In genomic region chr6:42030585-42031506, GRCh38 we compare ENCODE assay signal across 1 cellular context.
TF ChIP-seq lines count a peak whose summit lies in the region.

No MANE protein-coding gene starts in this region.

TF ChIP-seq in K562, 482 proteins besides CTCF, POLR2A, EP300 and RAD21 (continued from another document and continues in another):
- TF ChIP-seq ZNF318 (IDR thresholded peaks at IDR 0.05; ENCODE audit: borderline replicate concordance in 1 of 2, low read depth in 1 of 2) (peak in 1 of 2 experiments; percentile 67; a peak in 1 of 4 replicates), ZBTB43 (CRISPR knock-in tag; IDR thresholded peaks at IDR 0.05) (no peak), USF2 (CRISPR knock-in tag; IDR thresholded peaks at IDR 0.05) (no peak), TCF15 (CRISPR knock-in tag; IDR thresholded peaks at IDR 0.05) (peak; percentile 63; the same call in 1 of the 2 replicates), IRF1 (CRISPR knock-in tag; IDR thresholded peaks at IDR 0.05; ENCODE audit: borderline replicate concordance) (no peak), PTBP1 (IDR thresholded peaks at IDR 0.05; ENCODE audit: low read depth, low read length) (no peak), PML (IDR thresholded peaks at IDR 0.05; ENCODE audit: low read length) (no peak), MYC (IDR thresholded peaks at IDR 0.05; ENCODE audit: low read depth, low read length) (peak; percentile 49; the same call in 1 of the 2 replicates), MYC (CRISPR knock-in tag; IDR thresholded peaks at IDR 0.05; ENCODE audit: borderline replicate concordance, low read depth) (peak; percentile 29; the same call in 1 of the 2 replicates), IRF9 (tag; IDR thresholded peaks at IDR 0.05) (0 out of 2 replicates have a peak, but pooled peaks have one; percentile 33), ZNF395 (CRISPR knock-in tag; IDR thresholded peaks at IDR 0.05) (peak; percentile 74; the same call in 1 of the 2 replicates), ZNF316 (IDR thresholded peaks at IDR 0.05) (peak; percentile 36; the same call in 1 of the 2 replicates), MTA3 (IDR thresholded peaks at IDR 0.05; ENCODE audit: borderline replicate concordance) (peak; percentile 75), ATF4 (CRISPR knock-in tag; IDR thresholded peaks at IDR 0.05) (peak; percentile 25; the same call in 1 of the 2 replicates), POLR2AphosphoS5 (IDR thresholded peaks at IDR 0.05; ENCODE audit: control insufficient read depth, insufficient read depth, low read depth, low read length) (peak; percentile 65), DACH1 (IDR thresholded peaks at IDR 0.05; ENCODE audit: partially characterized antibody) (peak; percentile 91), NRF1 (conservative IDR thresholded peaks at IDR 0.05 in 1 of 2, IDR thresholded peaks at IDR 0.05 in 1 of 2) (0 out of 4 replicates have a peak, but pooled peaks of 1 of the 2 experiments have one; percentile 15), DPF2 (IDR thresholded peaks at IDR 0.05) (peak; percentile 83), NCOA4 (IDR thresholded peaks at IDR 0.05; ENCODE audit: partially characterized antibody) (no peak), ZBTB12 (CRISPR knock-in tag; IDR thresholded peaks at IDR 0.05) (peak; percentile 44; the same call in 1 of the 2 replicates), IRF2 (CRISPR knock-in tag; IDR thresholded peaks at IDR 0.05) (no peak), YY1 (IDR thresholded peaks at IDR 0.05; ENCODE audit: borderline replicate concordance in 1 of 3, control insufficient read depth in 1 of 3, extremely low read depth in 1 of 3, insufficient read depth in 3 of 3, insufficient read length in 1 of 3, insufficient replicate concordance in 2 of 3, low read depth in 1 of 3, low read length in 2 of 3) (peak in 2 of 3 experiments; percentile 22 to 58), NUFIP1 (IDR thresholded peaks at IDR 0.05; ENCODE audit: partially characterized antibody) (no peak), JUNB (CRISPR knock-in tag; conservative IDR thresholded peaks at IDR 0.05) (no peak), WHSC1 (IDR thresholded peaks at IDR 0.05; ENCODE audit: low read length) (peak; percentile 39), TEAD1 (CRISPR knock-in tag; IDR thresholded peaks at IDR 0.05) (peak in 1 of 2 experiments; percentile 62; a peak in 1 of 4 replicates), HDGF (IDR thresholded peaks at IDR 0.05) (peak; percentile 35; the same call in 1 of the 2 replicates), ZNF134 (CRISPR knock-in tag; conservative IDR thresholded peaks at IDR 0.05) (peak; percentile 53), TEAD4 (IDR thresholded peaks at IDR 0.05; ENCODE audit: low read length) (peak; percentile 73), TEAD4 (CRISPR knock-in tag; IDR thresholded peaks at IDR 0.05; ENCODE audit: borderline replicate concordance) (no peak), ZNF699 (CRISPR knock-in tag; IDR thresholded peaks at IDR 0.05; ENCODE audit: insufficient replicate concordance) (no peak), SMAD1 (IDR thresholded peaks at IDR 0.05; ENCODE audit: low read depth, low read length, partially characterized antibody) (peak; percentile 43), ATF2 (CRISPR knock-in tag; IDR thresholded peaks at IDR 0.05) (no peak), SMAD4 (CRISPR knock-in tag; conservative IDR thresholded peaks at IDR 0.05) (peak; percentile 71), ARNT (IDR thresholded peaks at IDR 0.05) (peak in 1 of 2 experiments; percentile 63; a peak in 2 of 4 replicates), ZBTB17 (CRISPR knock-in tag; IDR thresholded peaks at IDR 0.05) (peak; percentile 74), TCF3 (CRISPR knock-in tag; IDR thresholded peaks at IDR 0.05) (peak; percentile 58), TBP (optimal IDR thresholded peaks at IDR 0.05; ENCODE audit: low read depth, low read length) (peak; percentile 61)
